In the genomic region with DNA sequence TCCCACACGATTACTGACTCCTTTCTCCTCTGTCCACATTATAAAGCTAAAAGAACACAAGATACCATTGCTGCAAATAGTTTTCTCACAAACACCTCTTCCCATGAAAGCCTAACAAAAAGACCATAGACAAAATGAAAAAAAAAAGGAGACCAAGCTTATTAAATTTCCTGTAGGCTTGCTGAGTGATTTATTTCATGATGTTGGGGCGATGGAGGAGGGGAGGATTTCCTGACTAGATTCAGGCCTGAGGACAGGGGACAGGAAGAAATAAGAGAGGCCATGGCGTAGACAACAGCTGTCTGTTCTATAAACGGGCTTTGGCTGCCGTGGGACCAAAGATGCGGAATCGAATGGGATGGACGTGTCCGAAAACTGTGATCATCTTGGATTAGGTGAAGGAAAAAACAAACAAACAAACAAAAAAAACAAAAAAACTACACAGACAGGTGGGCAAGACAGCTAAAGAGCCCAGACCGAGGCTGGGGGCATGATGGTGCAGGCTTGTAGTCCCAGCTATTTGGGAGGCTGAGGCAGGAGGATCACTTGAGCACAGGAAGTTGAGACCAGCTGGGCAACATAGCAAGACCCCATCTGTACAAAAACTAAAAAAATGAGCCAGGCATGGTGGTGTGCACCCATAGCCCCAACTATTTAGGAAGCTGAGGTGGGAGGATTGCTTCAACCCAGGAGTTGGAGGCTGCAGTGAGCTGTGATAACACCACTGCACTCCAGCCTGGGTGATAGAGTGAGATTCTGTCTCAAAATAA, we compare ENCODE assay signal across 31 cellular contexts. TPM values are rescaled to one million over a fixed set of nuclear protein-coding genes. Genes with fewer than 3 reads are reported as not detected.
"Had no signal": no experiment of that assay in that cellular context is flagged by ENCODE, and none has a peak within 500 bp of the region (broad histone marks: within the 10 kb centered on the region; RNA-seq: fewer than 3 reads in every experiment).

No MANE protein-coding gene starts in this region.

- H3K27me3 ChIP-seq: right lobe of liver had no signal

- H3K4me3 Mint-ChIP-seq: activated B cell treated with CpG ODN at 0.5 μM for 24 hours; activated CD4-positive, alpha-beta T cell treated with anti-CD3 and anti-CD28 coated beads for 36 hours; activated T-cell treated with anti-CD3 and anti-CD28 coated beads, Interleukin-2, amount 50 U/mL, for 24 hours; activated T-helper 17 cell treated with anti-CD3 and anti-CD28 coated beads, Interleukin-2, amount 50 U/mL, for 72 hours; brain; dendritic cell treated with granulocyte-macrophage colony-stimulating factor and Interleukin-4, amounts not matched to agents 40 ng/mL and 50 ng/mL, for 4 days; mesothelial cell of epicardium; natural killer cell; stimulated activated memory B cell treated with anti-CD40 and anti-IgM and Interleukin-4, amounts not matched to agents 10 μg/mL and 1 μg/mL and 100 μg/mL, for 72 hours had no signal

- H3K36me3 Mint-ChIP-seq: activated naive CD4-positive, alpha-beta T cell treated with anti-CD3 and anti-CD28 coated beads, Interleukin-2, amount 50 U/mL, for 72 hours; brain; mesothelial cell of epicardium; natural killer cell; stimulated activated memory B cell treated with anti-CD40 and anti-IgM and Interleukin-4, amounts not matched to agents 10 μg/mL and 1 μg/mL and 100 μg/mL, for 72 hours had no signal

- H3K9me3 ChIP-seq: left ventricle myocardium inferior, right lobe of liver, suprapubic skin had no signal

- H3K4me1 Mint-ChIP-seq: activated T-helper 17 cell treated with anti-CD3 and anti-CD28 coated beads, Interleukin-2, amount 50 U/mL, for 72 hours; brain had no signal

- H3K9me3 Mint-ChIP-seq: activated B cell treated with CpG ODN at 0.5 μM for 24 hours; activated naive CD4-positive, alpha-beta T cell treated with anti-CD3 and anti-CD28 coated beads, Interleukin-2, amount 50 U/mL, for 72 hours; activated T-cell treated with anti-CD3 and anti-CD28 coated beads, Interleukin-2, amount 50 U/mL, for 24 hours; activated T-helper 17 cell treated with anti-CD3 and anti-CD28 coated beads, Interleukin-2, amount 50 U/mL, for 72 hours; dendritic cell treated with granulocyte-macrophage colony-stimulating factor and Interleukin-4, amounts not matched to agents 40 ng/mL and 50 ng/mL, for 4 days; mesothelial cell of epicardium; natural killer cell; stimulated activated memory B cell treated with anti-CD40 and anti-IgM and Interleukin-4, amounts not matched to agents 10 μg/mL and 1 μg/mL and 100 μg/mL, for 72 hours had no signal

- ATAC-seq: activated CD4-positive, alpha-beta T cell treated with anti-CD3 and anti-CD28 coated beads for 36 hours; activated naive CD4-positive, alpha-beta T cell treated with anti-CD3 and anti-CD28 coated beads, Interleukin-2, amount 50 U/mL, for 72 hours; activated T-helper 17 cell treated with anti-CD3 and anti-CD28 coated beads, Interleukin-2, amount 50 U/mL, for 72 hours; esophagus mucosa; natural killer cell; stimulated activated memory B cell treated with anti-CD40 and anti-IgM and Interleukin-4, amounts not matched to agents 10 μg/mL and 1 μg/mL and 100 μg/mL, for 72 hours had no signal

- H3K36me3 ChIP-seq: left ventricle myocardium inferior, right lobe of liver, stomach, suprapubic skin, tibial nerve had no signal

- H3K27ac ChIP-seq: left ventricle myocardium inferior, right lobe of liver, stomach, suprapubic skin, tibial nerve had no signal

- FAIRE-seq: frontal cortex, small intestine had no signal

- H3K4me1 ChIP-seq: right lobe of liver had no signal

- H3K27ac Mint-ChIP-seq: activated B cell treated with CpG ODN at 0.5 μM for 24 hours; activated CD4-positive, alpha-beta T cell treated with anti-CD3 and anti-CD28 coated beads for 36 hours; activated naive CD4-positive, alpha-beta T cell treated with anti-CD3 and anti-CD28 coated beads, Interleukin-2, amount 50 U/mL, for 72 hours; activated T-cell treated with anti-CD3 and anti-CD28 coated beads, Interleukin-2, amount 50 U/mL, for 24 hours; activated T-helper 17 cell treated with anti-CD3 and anti-CD28 coated beads, Interleukin-2, amount 50 U/mL, for 72 hours; dendritic cell treated with granulocyte-macrophage colony-stimulating factor and Interleukin-4, amounts not matched to agents 40 ng/mL and 50 ng/mL, for 4 days; mesothelial cell of epicardium; natural killer cell; stimulated activated memory B cell treated with anti-CD40 and anti-IgM and Interleukin-4, amounts not matched to agents 10 μg/mL and 1 μg/mL and 100 μg/mL, for 72 hours had no signal

- H3K4me3 ChIP-seq: left ventricle myocardium inferior, right lobe of liver, stomach, suprapubic skin, tibial nerve had no signal

- DNase-seq: activated B cell treated with CpG ODN at 0.5 μM for 24 hours; activated CD4-positive, alpha-beta T cell treated with anti-CD3 and anti-CD28 coated beads for 36 hours; activated CD4-positive, alpha-beta T cell treated with anti-CD3 and anti-CD28 coated beads, Interleukin-2, amount 50 U/mL, for 4 hours; activated CD8-positive, alpha-beta memory T cell treated with anti-CD3 and anti-CD28 coated beads for 24 hours; activated CD8-positive, alpha-beta memory T cell treated with anti-CD3 and anti-CD28 coated beads, Interleukin-2, amount 50 U/mL, for 4 hours; activated T-cell treated with anti-CD3 and anti-CD28 coated beads, Interleukin-2, amount 50 U/mL, for 24 hours; aorta; effector CD8-positive, alpha-beta T cell; glutamatergic neuron; hippocampal formation; kidney glomerular epithelial cell; left ventricle myocardium inferior; natural killer cell; nucleus accumbens; right lobe of liver; small intestine; stomach; T1000 had no signal

- H3K27me3 Mint-ChIP-seq: brain had no signal

RNA-seq across cellular contexts. Expression of a gene that starts 5.3 kb away (rescaled TPM):
- total RNA-seq: activated B cell treated with CpG ODN at 0.5 μM for 24 hours; activated CD4-positive, alpha-beta T cell treated with anti-CD3 and anti-CD28 coated beads for 36 hours; activated naive CD4-positive, alpha-beta T cell treated with anti-CD3 and anti-CD28 coated beads, Interleukin-2, amount 50 U/mL, for 72 hours; activated T-helper 17 cell treated with anti-CD3 and anti-CD28 coated beads, Interleukin-2, amount 50 U/mL, for 72 hours; cardiac septum; esophagus mucosa; left ventricle myocardium inferior; natural killer cell; suprapubic skin; tibial nerve had no signal
- polyA plus RNA-seq: aorta, stomach had no signal

RNA-seq across cellular contexts. Expression of a gene that starts 57.4 kb away (rescaled TPM):
- total RNA-seq: activated CD4-positive, alpha-beta T cell treated with anti-CD3 and anti-CD28 coated beads for 36 hours; aorta; cardiac septum; esophagus mucosa; left ventricle myocardium inferior; lung microvascular endothelial cell; right lobe of liver; stomach; suprapubic skin; urinary bladder had no signal
- polyA plus RNA-seq: stomach had no signal
